ENCODE assay signal across 9 cellular contexts in the genomic region with DNA sequence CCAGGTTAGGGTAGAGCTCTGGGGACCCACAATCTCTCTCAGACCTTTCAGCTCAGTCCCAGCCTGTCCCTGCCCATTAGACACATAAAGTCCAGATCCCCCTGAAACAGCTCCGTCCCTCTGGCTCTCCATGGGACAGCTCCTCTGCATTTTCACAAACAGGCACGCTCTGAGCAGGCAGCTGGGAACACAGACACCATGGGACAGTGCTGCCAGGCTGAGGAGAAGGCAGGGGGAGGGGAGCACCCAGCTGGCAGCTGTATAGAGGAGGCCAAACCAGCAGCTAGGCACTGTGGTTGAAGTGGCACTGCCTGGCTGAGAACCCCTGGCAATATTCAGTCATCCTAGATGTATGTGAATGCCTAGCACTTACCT. TPM values are rescaled to one million over a fixed set of nuclear protein-coding genes. Genes with fewer than 3 reads are reported as not detected.
A peak's percentile ranks its signal among the peaks of the same experiment; 100 is the strongest.
DNase-seq lines count a peak whose midpoint lies in the region; ATAC-seq and TF ChIP-seq lines count a peak whose summit lies in the region.
"Had no signal": no experiment of that assay in that cellular context is flagged by ENCODE, and none has a peak within 500 bp of the region (broad histone marks: within the 10 kb centered on the region; RNA-seq: fewer than 3 reads in every experiment).

No MANE protein-coding gene starts in this region.

- H3K27me3 ChIP-seq in BLaER1 = peaks cover 18% of the 10 kb centered on the region

- no peak for ATAC-seq in central memory CD8-positive, alpha-beta T cell (replicated peaks; ENCODE audit: extremely low read depth, poor library complexity, severe bottlenecking)
- ATAC-seq in GM21723 (IDR thresholded peaks at IDR 0.05; ENCODE audit: unreplicated experiment) (no peak), HG02885 (IDR thresholded peaks at IDR 0.05; ENCODE audit: poor library complexity, unreplicated experiment) (no peak)

- DNase-seq in central memory CD8-positive, alpha-beta T cell (ENCODE audit: low spot score in 2 of 2) = no peak
- DNase-seq in myocyte (ENCODE audit: low read depth) (peak; percentile 36), GF-D8 (lab: John Stamatoyannopoulos, UW) (no peak), GM10248 (ENCODE audit: extremely low spot score) (no peak)
- DNase-seq: T1000 had no signal

- peak overlapping the region; percentile 91 for H3K27ac Mint-ChIP-seq in central memory CD8-positive, alpha-beta T cell (ENCODE audit: low read depth)

- no peaks in the 10 kb centered on the region for H3K27me3 Mint-ChIP-seq in central memory CD8-positive, alpha-beta T cell

- peaks cover 25% of the 10 kb centered on the region for H4K20me1 ChIP-seq in BLaER1

- peak overlapping the region; percentile 93 for H3K4me3 Mint-ChIP-seq in central memory CD8-positive, alpha-beta T cell

- CTCF ChIA-PET in GM10248 (lab: Yijun Ruan, JAX) = interaction anchor here (1.0 to 4.6 kb wide), 6 partner anchors 9 to 405 kb away, joined by 3 to 34 read pairs (median 8); a partner anchor contains a TSS

- H3K36me3 Mint-ChIP-seq in central memory CD8-positive, alpha-beta T cell (ENCODE audit: insufficient read depth) = peaks cover 32% of the 10 kb centered on the region

- H3K9ac ChIP-seq in BLaER1 = peak overlapping the region; percentile 89

- H3K36me3 ChIP-seq in BLaER1 = peaks cover 27% of the 10 kb centered on the region
- peaks cover 21% of the 10 kb centered on the region for H3K36me3 ChIP-seq in KOPT-K1 (ENCODE audit: insufficient read depth, low read length)

- H3K4me2 ChIP-seq in BLaER1 = peak overlapping the region; percentile 98

- no peak for TF ChIP-seq CTCF in GM10248 (IDR thresholded peaks at IDR 0.05; ENCODE audit: control extremely low read depth, extremely low read depth, low read depth, missing control alignments)

- peaks cover 62% of the 10 kb centered on the region for H3K4me1 ChIP-seq in BLaER1

- H3K27ac ChIP-seq in BLaER1 (peak overlapping the region; percentile 94), KOPT-K1 (ENCODE audit: low read depth, low read length, poor library complexity, severe bottlenecking) (peak overlapping the region; percentile 85)

- H3K9me3 ChIP-seq in BLaER1 = no peaks in the 10 kb centered on the region
- H3K9me3 ChIP-seq in KOPT-K1 (ENCODE audit: insufficient read depth, low read length, poor library complexity, severe bottlenecking) = no peaks in the 10 kb centered on the region

- H3K4me1 Mint-ChIP-seq in central memory CD8-positive, alpha-beta T cell = peaks cover 60% of the 10 kb centered on the region

- no peaks in the 10 kb centered on the region for H3K9me3 Mint-ChIP-seq in central memory CD8-positive, alpha-beta T cell

- POLR2A ChIA-PET in GM10248 (lab: Yijun Ruan, JAX) = no interaction called here

- peak overlapping the region; percentile 93 for H3K4me3 ChIP-seq in BLaER1

RNA-seq across cellular contexts. Expression of a gene that starts 2.0 kb away (rescaled TPM):
- 7.8 and 10.8 TPM in 2 replicates for total RNA-seq in myocyte
- 19.6 TPM for polyA plus RNA-seq in myocyte (2012)

RNA-seq across cellular contexts. Expression of a gene that starts 8.7 kb away (rescaled TPM):
- total RNA-seq in myocyte = 0.08 and 0.21 TPM in 2 replicates
- 0.42 TPM for polyA plus RNA-seq in myocyte (2012)

RNA-seq across cellular contexts. Expression of a gene that starts 43.9 kb away (rescaled TPM):
- total RNA-seq in myocyte = 58.1 and 61.4 TPM in 2 replicates
- polyA plus RNA-seq in myocyte (2012) = 82.7 TPM
